In the genomic region with DNA sequence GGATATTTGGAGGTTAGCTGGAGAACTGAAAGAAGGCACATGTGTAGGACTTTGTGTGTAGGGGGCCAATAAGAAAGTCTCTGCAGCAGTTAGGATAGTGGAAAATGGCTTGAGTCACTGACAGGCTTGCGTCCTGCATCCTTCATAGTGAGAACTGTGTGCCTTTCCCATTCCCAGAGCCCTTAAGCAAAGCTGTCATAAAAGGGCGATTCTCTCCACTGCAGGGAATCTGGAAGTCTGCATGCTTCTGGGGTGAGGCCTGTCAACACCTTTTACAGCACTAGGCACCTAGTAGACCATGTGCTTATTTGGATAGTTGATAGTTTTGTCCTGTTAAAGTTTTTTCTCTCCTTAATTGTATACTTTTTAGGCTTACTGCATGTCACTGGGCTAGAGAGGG, we compare ENCODE assay signal across 1 cellular context.
TF ChIP-seq lines count a peak whose summit lies in the region.

No MANE protein-coding gene starts in this region.

TF ChIP-seq in endothelial cell of umbilical vein, 7 proteins besides CTCF, POLR2A, EP300 and RAD21:
- TF ChIP-seq, protein P1, sequence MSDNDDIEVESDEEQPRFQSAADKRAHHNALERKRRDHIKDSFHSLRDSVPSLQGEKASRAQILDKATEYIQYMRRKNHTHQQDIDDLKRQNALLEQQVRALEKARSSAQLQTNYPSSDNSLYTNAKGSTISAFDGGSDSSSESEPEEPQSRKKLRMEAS (IDR thresholded peaks at IDR 0.05; ENCODE audit: insufficient read depth, insufficient read length), result no peak
- TF ChIP-seq JUN (IDR thresholded peaks at IDR 0.05; ENCODE audit: borderline replicate concordance, insufficient read depth, insufficient read length, low read depth) (no peak), MYC (IDR thresholded peaks at IDR 0.05; ENCODE audit: low read depth, low read length) (no peak), EZH2 (IDR thresholded peaks at IDR 0.05; ENCODE audit: borderline replicate concordance, low read depth, low read length, severe bottlenecking) (no peak), GATA2 (IDR thresholded peaks at IDR 0.05; ENCODE audit: insufficient read depth, insufficient read length, low read depth, low read length) (no peak), FOS (IDR thresholded peaks at IDR 0.05; ENCODE audit: borderline replicate concordance, insufficient read depth, low read length) (no peak), POLR2AphosphoS5 (IDR thresholded peaks at IDR 0.05; ENCODE audit: insufficient read depth, low read depth, low read length) (no peak)
